ENCODE assay signal across 13 cellular contexts in the genomic region with DNA sequence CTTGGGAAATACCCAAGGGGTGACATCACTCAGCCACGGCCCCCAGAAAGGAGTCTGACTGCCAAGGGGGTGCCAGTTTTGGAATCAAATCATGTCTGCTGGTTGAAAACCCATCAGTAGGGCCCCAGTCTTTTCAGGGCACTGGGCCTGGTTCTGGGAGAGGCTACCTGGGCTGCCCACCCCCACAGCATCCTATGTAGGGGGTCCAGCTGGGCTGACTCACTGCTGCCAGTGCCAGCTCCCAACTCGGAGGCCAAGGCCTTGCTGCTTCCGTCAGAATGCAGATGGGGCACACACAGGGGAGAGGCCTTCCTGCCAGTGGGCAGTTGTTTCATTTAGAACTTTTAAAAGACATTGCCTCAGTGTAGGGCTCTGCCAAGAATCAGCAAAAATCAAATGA. TPM values are rescaled to one million over a fixed set of nuclear protein-coding genes. Genes with fewer than 3 reads are reported as not detected.
"Had no signal": no experiment of that assay in that cellular context is flagged by ENCODE, and none has a peak within 500 bp of the region (broad histone marks: within the 10 kb centered on the region; RNA-seq: fewer than 3 reads in every experiment).

No MANE protein-coding gene starts in this region.

- H3K4me1 ChIP-seq: foreskin keratinocyte, suprapubic skin had no signal

- DNase-seq: activated CD4-positive, alpha-beta T cell treated with anti-CD3 and anti-CD28 coated beads for 4 hours; activated CD8-positive, alpha-beta memory T cell treated with anti-CD3 and anti-CD28 coated beads, Interleukin-2, amount 50 U/mL, for 48 hours; activated CD8-positive, alpha-beta T cell treated with anti-CD3 and anti-CD28 coated beads, Interleukin-2, amount 10 ng/mL, durations not matched to agents 7 days and 5 days; activated naive CD4-positive, alpha-beta T cell treated with Interleukin-2 at 50 U/mL for 16 hours; central memory CD4-positive, alpha-beta T cell; foreskin keratinocyte; ovary; stimulated activated CD4-positive, alpha-beta T cell treated with anti-CD3 and anti-CD28 coated beads, Interleukin-4, amount 100 ng/mL, for 1 hour; stimulated activated CD8-positive, alpha-beta memory T cell treated with anti-CD3 and anti-CD28 coated beads, Interleukin-4, amount 100 ng/mL, for 48 hours; stimulated activated naive CD8-positive, alpha-beta T cell treated with anti-CD3 and anti-CD28 coated beads, Interleukin-15, Interleukin-2, amounts not matched to agents 100 U/mL and 50 U/mL, for 24 hours; T-helper 1 cell; upper lobe of right lung had no signal

- H3K36me3 ChIP-seq: ovary, upper lobe of right lung had no signal

- H3K27ac ChIP-seq: foreskin keratinocyte, ovary, suprapubic skin, upper lobe of right lung had no signal

- H3K4me3 ChIP-seq: ovary, suprapubic skin, upper lobe of right lung had no signal

- H3K27me3 ChIP-seq: ovary, suprapubic skin, upper lobe of right lung had no signal

- H3K9me3 ChIP-seq: ovary, suprapubic skin, upper lobe of right lung had no signal

- ATAC-seq: activated CD8-positive, alpha-beta T cell treated with anti-CD3 and anti-CD28 coated beads, Interleukin-2, amount 10 ng/mL, durations not matched to agents 7 days and 5 days; foreskin keratinocyte; stimulated activated naive CD8-positive, alpha-beta T cell treated with anti-CD3 and anti-CD28 coated beads, Interleukin-15, Interleukin-2, amounts not matched to agents 100 U/mL and 50 U/mL, for 24 hours; upper lobe of right lung had no signal

RNA-seq across cellular contexts. Expression of gene DMBT1, which starts 39.5 kb away (rescaled TPM):
- total RNA-seq: activated CD8-positive, alpha-beta T cell treated with anti-CD3 and anti-CD28 coated beads, Interleukin-2, amount 10 ng/mL, durations not matched to agents 7 days and 5 days had no signal

RNA-seq across cellular contexts. Expression of gene HTRA1, which starts 59.7 kb away (rescaled TPM):
- total RNA-seq: activated CD8-positive, alpha-beta T cell treated with anti-CD3 and anti-CD28 coated beads, Interleukin-2, amount 10 ng/mL, durations not matched to agents 7 days and 5 days had no signal
